In genomic region chr2:127414855-127415592, GRCh38 we compare ENCODE assay signal across 1 cellular context.
A peak's percentile ranks its signal among the peaks of the same experiment; 100 is the strongest.
TF ChIP-seq lines count a peak whose summit lies in the region.

No MANE protein-coding gene starts in this region.

TF ChIP-seq in HepG2, 621 proteins besides CTCF, POLR2A, EP300 and RAD21 (continued from another document and continues in another):
- 0 out of 2 replicates have a peak, but pooled peaks have one; percentile 18 for TF ChIP-seq KMT2B (CRISPR knock-in tag; IDR thresholded peaks at IDR 0.05)
- TF ChIP-seq IKZF4 (CRISPR knock-in tag; IDR thresholded peaks at IDR 0.05; ENCODE audit: borderline replicate concordance, low read depth, not compliant biosample characterization) = no peak
- 0 out of 2 replicates have a peak, but pooled peaks have one; percentile 27 for TF ChIP-seq TOPORS (CRISPR knock-in tag; IDR thresholded peaks at IDR 0.05)
- TF ChIP-seq FOXK2 (IDR thresholded peaks at IDR 0.05) = no peak
- peak; percentile 87; the same call in 1 of the 2 replicates for TF ChIP-seq ZSCAN21 (CRISPR knock-in tag; IDR thresholded peaks at IDR 0.05; ENCODE audit: borderline replicate concordance)
- peak; percentile 83; the same call in 1 of the 2 replicates for TF ChIP-seq IKZF5 (CRISPR knock-in tag; IDR thresholded peaks at IDR 0.05)
- TF ChIP-seq ZNF460 (CRISPR knock-in tag; IDR thresholded peaks at IDR 0.05; ENCODE audit: borderline replicate concordance) = no peak
- TF ChIP-seq MBD4 (IDR thresholded peaks at IDR 0.05; ENCODE audit: borderline replicate concordance, low read length) = no peak
- TF ChIP-seq ELF4 (CRISPR knock-in tag; IDR thresholded peaks at IDR 0.05; ENCODE audit: borderline replicate concordance) = no peak
- 0 out of 2 replicates have a peak, but pooled peaks have one; percentile 32 for TF ChIP-seq ZSCAN9 (CRISPR knock-in tag; IDR thresholded peaks at IDR 0.05; ENCODE audit: borderline replicate concordance)
- no peak for TF ChIP-seq HIVEP1 (CRISPR knock-in tag; IDR thresholded peaks at IDR 0.05)
- peak; percentile 4; the same call in 1 of the 2 replicates for TF ChIP-seq ZNF121 (CRISPR knock-in tag; IDR thresholded peaks at IDR 0.05)
- TF ChIP-seq ZMYM4 (CRISPR knock-in tag; IDR thresholded peaks at IDR 0.05) = peak; percentile 43; the same call in 1 of the 2 replicates
- TF ChIP-seq ZSCAN20 (CRISPR knock-in tag; IDR thresholded peaks at IDR 0.05; ENCODE audit: borderline replicate concordance) = no peak
- no peak for TF ChIP-seq ZNF264 (CRISPR knock-in tag; IDR thresholded peaks at IDR 0.05)
- no peak for TF ChIP-seq ZNF3 (CRISPR knock-in tag; IDR thresholded peaks at IDR 0.05)
- no peak; the same call in 1 of the 2 replicates for TF ChIP-seq SMAD1 (CRISPR knock-in tag; IDR thresholded peaks at IDR 0.05; ENCODE audit: borderline replicate concordance, low read depth)
- TF ChIP-seq KAT7 (CRISPR knock-in tag; IDR thresholded peaks at IDR 0.05; ENCODE audit: borderline replicate concordance) = no peak
- TF ChIP-seq FOXA1 (IDR thresholded peaks at IDR 0.05) = no peak
- peak; percentile 44; the same call in 1 of the 2 replicates for TF ChIP-seq FOXA1 (CRISPR knock-in tag; IDR thresholded peaks at IDR 0.05)
- no peak for TF ChIP-seq PCBP2 (optimal IDR thresholded peaks at IDR 0.05; ENCODE audit: low read depth, low read length, poor library complexity, severe bottlenecking)
- TF ChIP-seq ZBTB7B (CRISPR knock-in tag; IDR thresholded peaks at IDR 0.05) = peak; percentile 84; the same call in 1 of the 2 replicates
- TF ChIP-seq ZNF704 (CRISPR knock-in tag; IDR thresholded peaks at IDR 0.05; ENCODE audit: borderline replicate concordance) = 0 out of 2 replicates have a peak, but pooled peaks have one; percentile 47
- TF ChIP-seq, protein P1, sequence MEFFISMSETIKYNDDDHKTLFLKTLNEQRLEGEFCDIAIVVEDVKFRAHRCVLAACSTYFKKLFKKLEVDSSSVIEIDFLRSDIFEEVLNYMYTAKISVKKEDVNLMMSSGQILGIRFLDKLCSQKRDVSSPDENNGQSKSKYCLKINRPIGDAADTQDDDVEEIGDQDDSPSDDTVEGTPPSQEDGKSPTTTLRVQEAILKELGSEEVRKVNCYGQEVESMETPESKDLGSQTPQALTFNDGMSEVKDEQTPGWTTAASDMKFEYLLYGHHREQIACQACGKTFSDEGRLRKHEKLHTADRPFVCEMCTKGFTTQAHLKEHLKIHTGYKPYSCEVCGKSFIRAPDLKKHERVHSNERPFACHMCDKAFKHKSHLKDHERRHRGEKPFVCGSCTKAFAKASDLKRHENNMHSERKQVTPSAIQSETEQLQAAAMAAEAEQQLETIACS (CRISPR knock-in tag; IDR thresholded peaks at IDR 0.05) = no peak
- TF ChIP-seq RELA (CRISPR knock-in tag; IDR thresholded peaks at IDR 0.05) = no peak
- TF ChIP-seq JUN (CRISPR knock-in tag; IDR thresholded peaks at IDR 0.05) = no peak
- peak; percentile 67; the same call in 1 of the 2 replicates for TF ChIP-seq HMG20A (CRISPR knock-in tag; IDR thresholded peaks at IDR 0.05; ENCODE audit: borderline replicate concordance)
- TF ChIP-seq ZKSCAN8 (CRISPR knock-in tag; IDR thresholded peaks at IDR 0.05; ENCODE audit: borderline replicate concordance) = peak; percentile 77; the same call in 1 of the 2 replicates
- no peak for TF ChIP-seq ZNF841 (CRISPR knock-in tag; IDR thresholded peaks at IDR 0.05; ENCODE audit: borderline replicate concordance)
- 0 out of 2 replicates have a peak, but pooled peaks have one; percentile 26 for TF ChIP-seq CEBPG (CRISPR knock-in tag; IDR thresholded peaks at IDR 0.05)
- TF ChIP-seq, protein P2, sequence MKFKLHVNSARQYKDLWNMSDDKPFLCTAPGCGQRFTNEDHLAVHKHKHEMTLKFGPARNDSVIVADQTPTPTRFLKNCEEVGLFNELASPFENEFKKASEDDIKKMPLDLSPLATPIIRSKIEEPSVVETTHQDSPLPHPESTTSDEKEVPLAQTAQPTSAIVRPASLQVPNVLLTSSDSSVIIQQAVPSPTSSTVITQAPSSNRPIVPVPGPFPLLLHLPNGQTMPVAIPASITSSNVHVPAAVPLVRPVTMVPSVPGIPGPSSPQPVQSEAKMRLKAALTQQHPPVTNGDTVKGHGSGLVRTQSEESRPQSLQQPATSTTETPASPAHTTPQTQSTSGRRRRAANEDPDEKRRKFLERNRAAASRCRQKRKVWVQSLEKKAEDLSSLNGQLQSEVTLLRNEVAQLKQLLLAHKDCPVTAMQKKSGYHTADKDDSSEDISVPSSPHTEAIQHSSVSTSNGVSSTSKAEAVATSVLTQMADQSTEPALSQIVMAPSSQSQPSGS (CRISPR knock-in tag; IDR thresholded peaks at IDR 0.05) = peak; percentile 35; the same call in 1 of the 2 replicates
- 0 out of 2 replicates have a peak, but pooled peaks have one; percentile 52 for TF ChIP-seq ZNF205 (CRISPR knock-in tag; IDR thresholded peaks at IDR 0.05)
- no peak for TF ChIP-seq ISX (CRISPR knock-in tag; conservative IDR thresholded peaks at IDR 0.05)
- peak; percentile 71 for TF ChIP-seq ZNF687 (CRISPR knock-in tag; IDR thresholded peaks at IDR 0.05)
- no peak; the same call in 1 of the 2 replicates for TF ChIP-seq ZNF724P (CRISPR knock-in tag; IDR thresholded peaks at IDR 0.05; ENCODE audit: borderline replicate concordance)
- no peak for TF ChIP-seq SIX1 (CRISPR knock-in tag; IDR thresholded peaks at IDR 0.05; ENCODE audit: borderline replicate concordance)
- TF ChIP-seq ZNF674 (CRISPR knock-in tag; IDR thresholded peaks at IDR 0.05; ENCODE audit: low read depth) = no peak
- TF ChIP-seq SATB2 (CRISPR knock-in tag; IDR thresholded peaks at IDR 0.05) = no peak
- 0 out of 2 replicates have a peak, but pooled peaks have one; percentile 42 for TF ChIP-seq ZNF564 (CRISPR knock-in tag; IDR thresholded peaks at IDR 0.05)
- TF ChIP-seq RFX3 (CRISPR knock-in tag; IDR thresholded peaks at IDR 0.05) = no peak
- 0 out of 2 replicates have a peak, but pooled peaks have one; percentile 36 for TF ChIP-seq ZNF543 (CRISPR knock-in tag; IDR thresholded peaks at IDR 0.05)
- no peak for TF ChIP-seq CSRNP2 (CRISPR knock-in tag; conservative IDR thresholded peaks at IDR 0.05; ENCODE audit: low read depth)
- TF ChIP-seq GABPA (IDR thresholded peaks at IDR 0.05; ENCODE audit: low read depth, low read length) = no peak
- TF ChIP-seq GABPA (CRISPR knock-in tag; IDR thresholded peaks at IDR 0.05; ENCODE audit: low read depth) = no peak
- no peak for TF ChIP-seq MATR3 (CRISPR knock-in tag; IDR thresholded peaks at IDR 0.05)
- peak; percentile 80 for TF ChIP-seq HDAC1 (CRISPR knock-in tag; IDR thresholded peaks at IDR 0.05)
- peak; percentile 75; the same call in 1 of the 2 replicates for TF ChIP-seq AHDC1 (CRISPR knock-in tag; IDR thresholded peaks at IDR 0.05; ENCODE audit: borderline replicate concordance)
- TF ChIP-seq USF2 (IDR thresholded peaks at IDR 0.05; ENCODE audit: low read depth, low read length) = no peak
- TF ChIP-seq USF2 (CRISPR knock-in tag; IDR thresholded peaks at IDR 0.05; ENCODE audit: borderline replicate concordance) = no peak
